ENCODE assay signal across 1 cellular context in the genomic region with DNA sequence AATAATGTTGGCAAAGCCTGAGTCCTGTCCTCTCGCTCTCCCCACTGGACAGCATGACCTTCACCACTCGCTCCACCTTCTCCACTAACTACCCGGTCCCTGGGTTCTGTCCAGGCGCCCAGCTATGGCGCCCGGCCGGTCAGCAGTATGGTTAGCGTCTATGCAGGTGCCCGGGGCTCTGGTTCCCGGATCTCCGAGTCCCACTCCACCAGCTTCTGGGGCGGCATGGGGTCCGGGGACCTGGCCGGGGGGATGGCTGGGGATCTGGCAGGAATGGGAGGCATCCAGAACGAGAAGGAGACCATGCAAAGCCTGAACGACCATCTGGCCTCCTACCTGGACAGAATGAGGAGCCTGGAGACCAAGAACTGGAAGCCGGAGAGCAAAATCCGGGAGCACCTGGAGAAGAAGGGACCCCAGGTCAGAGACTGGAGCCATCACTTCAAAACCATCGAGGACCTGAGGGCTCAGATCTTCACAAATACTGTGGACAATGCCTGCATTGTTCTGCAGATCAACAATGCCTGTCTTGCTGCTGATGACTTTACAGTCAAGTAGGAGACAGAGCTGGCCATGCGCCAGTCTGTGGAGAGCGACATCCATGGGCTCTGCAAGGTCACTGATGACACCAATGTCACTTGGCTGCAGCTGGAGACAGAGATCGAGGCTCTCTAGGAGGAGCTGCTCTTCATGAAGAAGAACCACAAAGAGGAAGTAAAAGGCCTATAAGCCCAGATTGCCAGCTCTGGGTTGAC.
TF ChIP-seq lines count a peak whose summit lies in the region.

No MANE protein-coding gene starts in this region.

TF ChIP-seq in HepG2, 621 proteins besides CTCF, POLR2A, EP300 and RAD21 (continues in another document):
- TF ChIP-seq NR2F6 (IDR thresholded peaks at IDR 0.05) (no peak), NR2F6 (CRISPR knock-in tag; IDR thresholded peaks at IDR 0.05) (peak; percentile 37; the same call in 1 of the 2 replicates), SOX6 (IDR thresholded peaks at IDR 0.05) (no peak), SOX6 (CRISPR knock-in tag; IDR thresholded peaks at IDR 0.05) (peak; percentile 76), CC2D1A (CRISPR knock-in tag; IDR thresholded peaks at IDR 0.05) (no peak), ZNF678 (CRISPR knock-in tag; IDR thresholded peaks at IDR 0.05) (0 out of 2 replicates have a peak, but pooled peaks have one; percentile 62), EZH2 (conservative IDR thresholded peaks at IDR 0.05; ENCODE audit: low read depth, low read length) (no peak), ZNF17 (CRISPR knock-in tag; IDR thresholded peaks at IDR 0.05) (no peak), HDAC6 (IDR thresholded peaks at IDR 0.05; ENCODE audit: low read depth, low read length) (no peak), GATAD2A (CRISPR knock-in tag; IDR thresholded peaks at IDR 0.05) (peak; percentile 26; the same call in 1 of the 2 replicates), HOXA5 (CRISPR knock-in tag; IDR thresholded peaks at IDR 0.05) (no peak), ZNF558 (CRISPR knock-in tag; IDR thresholded peaks at IDR 0.05; ENCODE audit: borderline replicate concordance) (no peak), PLRG1 (conservative IDR thresholded peaks at IDR 0.05) (no peak)
- TF ChIP-seq, protein P1, sequence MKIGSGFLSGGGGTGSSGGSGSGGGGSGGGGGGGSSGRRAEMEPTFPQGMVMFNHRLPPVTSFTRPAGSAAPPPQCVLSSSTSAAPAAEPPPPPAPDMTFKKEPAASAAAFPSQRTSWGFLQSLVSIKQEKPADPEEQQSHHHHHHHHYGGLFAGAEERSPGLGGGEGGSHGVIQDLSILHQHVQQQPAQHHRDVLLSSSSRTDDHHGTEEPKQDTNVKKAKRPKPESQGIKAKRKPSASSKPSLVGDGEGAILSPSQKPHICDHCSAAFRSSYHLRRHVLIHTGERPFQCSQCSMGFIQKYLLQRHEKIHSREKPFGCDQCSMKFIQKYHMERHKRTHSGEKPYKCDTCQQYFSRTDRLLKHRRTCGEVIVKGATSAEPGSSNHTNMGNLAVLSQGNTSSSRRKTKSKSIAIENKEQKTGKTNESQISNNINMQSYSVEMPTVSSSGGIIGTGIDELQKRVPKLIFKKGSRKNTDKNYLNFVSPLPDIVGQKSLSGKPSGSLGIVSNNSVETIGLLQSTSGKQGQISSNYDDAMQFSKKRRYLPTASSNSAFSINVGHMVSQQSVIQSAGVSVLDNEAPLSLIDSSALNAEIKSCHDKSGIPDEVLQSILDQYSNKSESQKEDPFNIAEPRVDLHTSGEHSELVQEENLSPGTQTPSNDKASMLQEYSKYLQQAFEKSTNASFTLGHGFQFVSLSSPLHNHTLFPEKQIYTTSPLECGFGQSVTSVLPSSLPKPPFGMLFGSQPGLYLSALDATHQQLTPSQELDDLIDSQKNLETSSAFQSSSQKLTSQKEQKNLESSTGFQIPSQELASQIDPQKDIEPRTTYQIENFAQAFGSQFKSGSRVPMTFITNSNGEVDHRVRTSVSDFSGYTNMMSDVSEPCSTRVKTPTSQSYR (CRISPR knock-in tag; IDR thresholded peaks at IDR 0.05; ENCODE audit: borderline replicate concordance), result no peak
- TF ChIP-seq, protein P2, sequence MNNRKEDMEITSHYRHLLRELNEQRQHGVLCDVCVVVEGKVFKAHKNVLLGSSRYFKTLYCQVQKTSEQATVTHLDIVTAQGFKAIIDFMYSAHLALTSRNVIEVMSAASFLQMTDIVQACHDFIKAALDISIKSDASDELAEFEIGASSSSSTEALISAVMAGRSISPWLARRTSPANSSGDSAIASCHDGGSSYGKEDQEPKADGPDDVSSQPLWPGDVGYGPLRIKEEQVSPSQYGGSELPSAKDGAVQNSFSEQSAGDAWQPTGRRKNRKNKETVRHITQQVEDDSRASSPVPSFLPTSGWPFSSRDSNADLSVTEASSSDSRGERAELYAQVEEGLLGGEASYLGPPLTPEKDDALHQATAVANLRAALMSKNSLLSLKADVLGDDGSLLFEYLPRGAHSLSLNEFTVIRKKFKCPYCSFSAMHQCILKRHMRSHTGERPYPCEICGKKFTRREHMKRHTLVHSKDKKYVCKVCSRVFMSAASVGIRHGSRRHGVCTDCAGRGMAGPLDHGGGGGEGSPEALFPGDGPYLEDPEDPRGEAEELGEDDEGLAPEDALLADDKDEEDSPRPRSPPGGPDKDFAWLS (CRISPR knock-in tag; IDR thresholded peaks at IDR 0.05; ENCODE audit: borderline replicate concordance), result peak; percentile 33; the same call in 1 of the 2 replicates
- TF ChIP-seq, protein P3, sequence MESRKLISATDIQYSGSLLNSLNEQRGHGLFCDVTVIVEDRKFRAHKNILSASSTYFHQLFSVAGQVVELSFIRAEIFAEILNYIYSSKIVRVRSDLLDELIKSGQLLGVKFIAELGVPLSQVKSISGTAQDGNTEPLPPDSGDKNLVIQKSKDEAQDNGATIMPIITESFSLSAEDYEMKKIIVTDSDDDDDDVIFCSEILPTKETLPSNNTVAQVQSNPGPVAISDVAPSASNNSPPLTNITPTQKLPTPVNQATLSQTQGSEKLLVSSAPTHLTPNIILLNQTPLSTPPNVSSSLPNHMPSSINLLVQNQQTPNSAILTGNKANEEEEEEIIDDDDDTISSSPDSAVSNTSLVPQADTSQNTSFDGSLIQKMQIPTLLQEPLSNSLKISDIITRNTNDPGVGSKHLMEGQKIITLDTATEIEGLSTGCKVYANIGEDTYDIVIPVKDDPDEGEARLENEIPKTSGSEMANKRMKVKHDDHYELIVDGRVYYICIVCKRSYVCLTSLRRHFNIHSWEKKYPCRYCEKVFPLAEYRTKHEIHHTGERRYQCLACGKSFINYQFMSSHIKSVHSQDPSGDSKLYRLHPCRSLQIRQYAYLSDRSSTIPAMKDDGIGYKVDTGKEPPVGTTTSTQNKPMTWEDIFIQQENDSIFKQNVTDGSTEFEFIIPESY (CRISPR knock-in tag; IDR thresholded peaks at IDR 0.05), result peak; percentile 77
- TF ChIP-seq, protein P4, sequence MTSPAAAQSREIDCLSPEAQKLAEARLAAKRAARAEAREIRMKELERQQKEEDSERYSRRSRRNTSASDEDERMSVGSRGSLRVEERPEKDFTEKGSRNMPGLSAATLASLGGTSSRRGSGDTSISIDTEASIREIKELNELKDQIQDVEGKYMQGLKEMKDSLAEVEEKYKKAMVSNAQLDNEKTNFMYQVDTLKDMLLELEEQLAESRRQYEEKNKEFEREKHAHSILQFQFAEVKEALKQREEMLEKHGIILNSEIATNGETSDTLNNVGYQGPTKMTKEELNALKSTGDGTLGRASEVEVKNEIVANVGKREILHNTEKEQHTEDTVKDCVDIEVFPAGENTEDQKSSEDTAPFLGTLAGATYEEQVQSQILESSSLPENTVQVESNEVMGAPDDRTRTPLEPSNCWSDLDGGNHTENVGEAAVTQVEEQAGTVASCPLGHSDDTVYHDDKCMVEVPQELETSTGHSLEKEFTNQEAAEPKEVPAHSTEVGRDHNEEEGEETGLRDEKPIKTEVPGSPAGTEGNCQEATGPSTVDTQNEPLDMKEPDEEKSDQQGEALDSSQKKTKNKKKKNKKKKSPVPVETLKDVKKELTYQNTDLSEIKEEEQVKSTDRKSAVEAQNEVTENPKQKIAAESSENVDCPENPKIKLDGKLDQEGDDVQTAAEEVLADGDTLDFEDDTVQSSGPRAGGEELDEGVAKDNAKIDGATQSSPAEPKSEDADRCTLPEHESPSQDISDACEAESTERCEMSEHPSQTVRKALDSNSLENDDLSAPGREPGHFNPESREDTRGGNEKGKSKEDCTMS (CRISPR knock-in tag; conservative IDR thresholded peaks at IDR 0.05), result no peak
- TF ChIP-seq, protein P5, sequence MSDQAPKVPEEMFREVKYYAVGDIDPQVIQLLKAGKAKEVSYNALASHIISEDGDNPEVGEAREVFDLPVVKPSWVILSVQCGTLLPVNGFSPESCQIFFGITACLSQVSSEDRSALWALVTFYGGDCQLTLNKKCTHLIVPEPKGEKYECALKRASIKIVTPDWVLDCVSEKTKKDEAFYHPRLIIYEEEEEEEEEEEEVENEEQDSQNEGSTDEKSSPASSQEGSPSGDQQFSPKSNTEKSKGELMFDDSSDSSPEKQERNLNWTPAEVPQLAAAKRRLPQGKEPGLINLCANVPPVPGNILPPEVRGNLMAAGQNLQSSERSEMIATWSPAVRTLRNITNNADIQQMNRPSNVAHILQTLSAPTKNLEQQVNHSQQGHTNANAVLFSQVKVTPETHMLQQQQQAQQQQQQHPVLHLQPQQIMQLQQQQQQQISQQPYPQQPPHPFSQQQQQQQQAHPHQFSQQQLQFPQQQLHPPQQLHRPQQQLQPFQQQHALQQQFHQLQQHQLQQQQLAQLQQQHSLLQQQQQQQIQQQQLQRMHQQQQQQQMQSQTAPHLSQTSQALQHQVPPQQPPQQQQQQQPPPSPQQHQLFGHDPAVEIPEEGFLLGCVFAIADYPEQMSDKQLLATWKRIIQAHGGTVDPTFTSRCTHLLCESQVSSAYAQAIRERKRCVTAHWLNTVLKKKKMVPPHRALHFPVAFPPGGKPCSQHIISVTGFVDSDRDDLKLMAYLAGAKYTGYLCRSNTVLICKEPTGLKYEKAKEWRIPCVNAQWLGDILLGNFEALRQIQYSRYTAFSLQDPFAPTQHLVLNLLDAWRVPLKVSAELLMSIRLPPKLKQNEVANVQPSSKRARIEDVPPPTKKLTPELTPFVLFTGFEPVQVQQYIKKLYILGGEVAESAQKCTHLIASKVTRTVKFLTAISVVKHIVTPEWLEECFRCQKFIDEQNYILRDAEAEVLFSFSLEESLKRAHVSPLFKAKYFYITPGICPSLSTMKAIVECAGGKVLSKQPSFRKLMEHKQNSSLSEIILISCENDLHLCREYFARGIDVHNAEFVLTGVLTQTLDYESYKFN (CRISPR knock-in tag; conservative IDR thresholded peaks at IDR 0.05), result 0 out of 2 replicates have a peak, but pooled peaks have one; percentile 19
- TF ChIP-seq, protein P6, sequence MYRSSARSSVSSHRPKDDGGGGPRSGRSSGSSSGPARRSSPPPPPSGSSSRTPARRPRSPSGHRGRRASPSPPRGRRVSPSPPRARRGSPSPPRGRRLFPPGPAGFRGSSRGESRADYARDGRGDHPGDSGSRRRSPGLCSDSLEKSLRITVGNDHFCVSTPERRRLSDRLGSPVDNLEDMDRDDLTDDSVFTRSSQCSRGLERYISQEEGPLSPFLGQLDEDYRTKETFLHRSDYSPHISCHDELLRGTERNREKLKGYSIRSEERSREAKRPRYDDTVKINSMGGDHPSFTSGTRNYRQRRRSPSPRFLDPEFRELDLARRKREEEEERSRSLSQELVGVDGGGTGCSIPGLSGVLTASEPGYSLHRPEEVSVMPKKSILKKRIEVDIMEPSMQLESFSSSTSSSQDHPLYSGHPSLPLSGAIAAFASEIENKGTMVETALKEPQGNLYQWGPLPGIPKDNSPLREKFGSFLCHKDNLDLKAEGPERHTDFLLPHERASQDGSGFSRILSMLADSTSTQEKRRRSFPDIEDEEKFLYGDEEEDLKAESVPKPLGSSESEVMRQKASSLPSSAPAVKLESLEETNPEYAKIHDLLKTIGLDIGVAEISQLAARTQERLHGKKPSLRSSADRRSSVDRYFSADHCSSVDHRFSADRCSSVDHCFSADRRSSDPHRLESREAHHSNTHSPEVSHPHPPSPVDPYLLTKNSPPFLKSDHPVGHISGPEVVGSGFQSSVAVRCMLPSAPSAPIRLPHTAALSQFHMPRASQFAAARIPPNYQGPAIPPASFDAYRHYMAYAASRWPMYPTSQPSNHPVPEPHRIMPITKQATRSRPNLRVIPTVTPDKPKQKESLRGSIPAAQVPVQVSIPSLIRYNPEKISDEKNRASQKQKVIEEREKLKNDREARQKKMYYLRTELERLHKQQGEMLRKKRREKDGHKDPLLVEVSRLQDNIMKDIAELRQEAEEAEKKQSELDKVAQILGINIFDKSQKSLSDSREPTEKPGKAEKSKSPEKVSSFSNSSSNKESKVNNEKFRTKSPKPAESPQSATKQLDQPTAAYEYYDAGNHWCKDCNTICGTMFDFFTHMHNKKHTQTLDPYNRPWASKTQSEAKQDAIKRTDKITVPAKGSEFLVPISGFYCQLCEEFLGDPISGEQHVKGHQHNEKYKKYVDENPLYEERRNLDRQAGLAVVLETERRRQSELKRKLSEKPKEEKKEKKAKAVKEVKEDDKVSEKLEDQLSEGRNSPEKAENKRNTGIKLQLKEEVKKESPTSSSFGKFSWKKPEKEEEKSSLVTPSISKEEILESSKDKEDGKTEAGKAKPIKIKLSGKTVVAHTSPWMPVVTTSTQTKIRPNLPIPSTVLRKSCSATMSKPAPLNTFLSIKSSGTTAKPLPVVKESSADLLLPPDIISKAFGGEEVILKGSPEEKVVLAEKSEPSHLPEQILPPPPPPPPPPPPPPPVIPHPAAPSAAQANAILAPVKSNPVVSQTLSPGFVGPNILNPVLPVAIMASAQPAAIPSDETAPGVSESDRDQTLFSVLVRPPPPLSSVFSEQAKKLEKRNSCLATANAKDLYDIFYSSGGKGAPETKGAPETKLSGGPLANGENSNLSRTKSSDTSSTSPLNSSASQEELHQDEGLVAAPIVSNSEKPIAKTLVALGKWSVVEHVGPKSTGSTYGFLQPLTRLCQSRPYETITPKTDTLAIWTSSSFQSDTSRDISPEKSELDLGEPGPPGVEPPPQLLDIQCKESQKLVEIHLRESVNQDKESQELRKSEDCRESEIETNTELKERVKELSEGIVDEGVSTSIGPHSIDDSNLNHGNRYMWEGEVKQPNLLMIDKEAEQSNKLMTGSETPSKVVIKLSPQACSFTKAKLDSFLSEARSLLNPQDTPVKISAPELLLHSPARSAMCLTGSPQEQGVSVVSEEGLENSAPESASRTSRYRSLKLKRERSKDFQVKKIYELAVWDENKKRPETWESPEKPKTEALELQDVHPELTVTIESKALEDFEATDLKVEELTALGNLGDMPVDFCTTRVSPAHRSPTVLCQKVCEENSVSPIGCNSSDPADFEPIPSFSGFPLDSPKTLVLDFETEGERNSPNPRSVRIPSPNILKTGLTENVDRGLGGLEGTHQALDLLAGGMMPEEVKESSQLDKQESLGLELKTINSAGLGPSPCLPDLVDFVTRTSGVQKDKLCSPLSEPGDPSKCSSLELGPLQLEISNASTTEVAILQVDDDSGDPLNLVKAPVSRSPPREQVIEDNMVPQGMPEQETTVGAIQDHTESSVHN (CRISPR knock-in tag; IDR thresholded peaks at IDR 0.05), result 0 out of 2 replicates have a peak, but pooled peaks have one; percentile 14
